9 cellular contexts compared by ENCODE assay signal in genomic region chr3:64417816-64418215, GRCh38.
DNase-seq lines count a peak whose midpoint lies in the region; ATAC-seq and TF ChIP-seq lines count a peak whose summit lies in the region.
"Had no signal": no experiment of that assay in that cellular context is flagged by ENCODE, and none has a peak within 500 bp of the region (broad histone marks: within the 10 kb centered on the region; RNA-seq: fewer than 3 reads in every experiment).

No MANE protein-coding gene starts in this region.

- H3K4me3 ChIP-seq in SK-N-SH (ENCODE audit: low read depth in 2 of 2, low read length in 1 of 2) (no peak overlapping the region), right cardiac atrium (ENCODE audit: low read length) (no peak overlapping the region)

- H3K9ac ChIP-seq in SK-N-SH, result peak overlapping the region; percentile 24; the same call in 1 of the 2 replicates

- CTCF ChIA-PET in SK-N-SH (lab: Yijun Ruan, JAX), result interaction anchor here (1.4 to 2.4 kb wide), 3 partner anchors 67 to 600 kb away, joined by 3 to 7 read pairs (median 3); no protein-coding TSS in a partner anchor

- H3K36me3 ChIP-seq in SK-N-SH (replicated peaks in 1 of 2; ENCODE audit: control insufficient read depth in 1 of 2, insufficient read depth in 2 of 2, low read length in 1 of 2), result no peaks in the 10 kb centered on the region

- DNase-seq in AG08396 (ENCODE audit: low spot score) (peak; percentile 24), HCEC 1CT (peak; percentile 39), SK-N-SH (no peak), iris pigment epithelial cell (ENCODE audit: low read depth) (peak; percentile 87), right cardiac atrium (no peak), pons (ENCODE audit: low spot score) (no peak), DMS79 (lab: John Stamatoyannopoulos, UW) (no peak)
- DNase-seq: NCI-H1694 had no signal

- peak overlapping the region; percentile 69; the same call in 1 of the 2 replicates for H2AFZ ChIP-seq in SK-N-SH (ENCODE audit: low read depth)

- intact Hi-C loops in right cardiac atrium (cut with DNase I), result no loop called here

- H3K9me2 ChIP-seq in SK-N-SH, result no peaks in the 10 kb centered on the region

- TF ChIP-seq CTCF in SK-N-SH (IDR thresholded peaks at IDR 0.05), result no peak

- peaks cover under 1 to 9% of the 10 kb centered on the region in 2 experiments; a peak in 1 of 4 replicates for H3K4me1 ChIP-seq in SK-N-SH (ENCODE audit: control insufficient read depth in 1 of 2, insufficient read depth in 2 of 2, low read depth in 1 of 2, low read length in 1 of 2)
- no peaks in the 10 kb centered on the region for H3K4me1 ChIP-seq in right cardiac atrium (ENCODE audit: control insufficient read depth, insufficient read depth, low read length)

- no peak for ATAC-seq in right cardiac atrium
- ATAC-seq in HG03469 (IDR thresholded peaks at IDR 0.05; ENCODE audit: unreplicated experiment), result no peak

- H3K27ac ChIP-seq in SK-N-SH (ENCODE audit: low read depth in 2 of 2, low read length in 1 of 2) (peak overlapping the region in 1 of 2 experiments; percentile 36; a peak in 2 of 4 replicates), right cardiac atrium (ENCODE audit: low read length) (no peak overlapping the region)

- no peaks in the 10 kb centered on the region for H4K20me1 ChIP-seq in SK-N-SH (ENCODE audit: insufficient read depth)

- POLR2A ChIA-PET in SK-N-SH (lab: Yijun Ruan, JAX), result no interaction called here

- no peak for TF ChIP-seq RAD21 in SK-N-SH (IDR thresholded peaks at IDR 0.05; ENCODE audit: low read length)

- no peak for TF ChIP-seq EP300 in SK-N-SH (IDR thresholded peaks at IDR 0.05; ENCODE audit: borderline replicate concordance in 1 of 2, low read depth in 1 of 2, low read length in 1 of 2)

- no peaks in the 10 kb centered on the region for H3K27me3 ChIP-seq in SK-N-SH (ENCODE audit: insufficient read depth)
- H3K27me3 ChIP-seq in right cardiac atrium (ENCODE audit: control insufficient read depth, insufficient read depth), result no peaks in the 10 kb centered on the region

- WGBS in SK-N-SH (ENCODE audit: low lambda C conversion rate), result 40% methylated on average over 4 of the region's 4 CpGs
- 73% methylated on average over 4 of the region's 4 CpGs for WGBS in right cardiac atrium

- H3F3A ChIP-seq in SK-N-SH (replicated peaks; ENCODE audit: insufficient read depth), result no peaks in the 10 kb centered on the region

- peak overlapping the region; percentile 28; the same call in 1 of the 2 replicates for H3K4me2 ChIP-seq in SK-N-SH

- H3K9me3 ChIP-seq in SK-N-SH, result no peaks in the 10 kb centered on the region
- H3K9me3 ChIP-seq in right cardiac atrium (ENCODE audit: control insufficient read depth, low read length), result no peaks in the 10 kb centered on the region

- no peaks in the 10 kb centered on the region for H3K79me2 ChIP-seq in SK-N-SH (ENCODE audit: insufficient read depth)

TF ChIP-seq in SK-N-SH, 30 proteins besides CTCF, POLR2A, EP300 and RAD21:
- no peak for TF ChIP-seq FOXJ3 (CRISPR knock-in tag; IDR thresholded peaks at IDR 0.05)
- TF ChIP-seq FOXM1 (IDR thresholded peaks at IDR 0.05; ENCODE audit: low read depth), result no peak
- TF ChIP-seq MEF2A (IDR thresholded peaks at IDR 0.05; ENCODE audit: borderline replicate concordance, low read depth), result no peak
- TF ChIP-seq REST (IDR thresholded peaks at IDR 0.05; ENCODE audit: low read depth, low read length), result no peak
- TF ChIP-seq MAX (IDR thresholded peaks at IDR 0.05; ENCODE audit: low read depth), result no peak
- no peak for TF ChIP-seq POLR2AphosphoS5 (IDR thresholded peaks at IDR 0.05; ENCODE audit: low read depth, low read length)
- TF ChIP-seq SIN3A (IDR thresholded peaks at IDR 0.05; ENCODE audit: borderline replicate concordance, low read depth, low read length), result no peak
- no peak for TF ChIP-seq FOSL2 (IDR thresholded peaks at IDR 0.05; ENCODE audit: borderline replicate concordance, low read depth)
- no peak for TF ChIP-seq CHD2 (IDR thresholded peaks at IDR 0.05; ENCODE audit: low read length, partially characterized antibody)
- no peak for TF ChIP-seq NFIC (IDR thresholded peaks at IDR 0.05; ENCODE audit: borderline replicate concordance)
- no peak for TF ChIP-seq RFX5 (IDR thresholded peaks at IDR 0.05; ENCODE audit: low read length)
- TF ChIP-seq TEAD4 (IDR thresholded peaks at IDR 0.05; ENCODE audit: borderline replicate concordance, insufficient read depth), result no peak
- no peak for TF ChIP-seq EZH2phosphoT487 (IDR thresholded peaks at IDR 0.05; ENCODE audit: borderline replicate concordance, low read depth)
- TF ChIP-seq YY1 (IDR thresholded peaks at IDR 0.05; ENCODE audit: low read depth), result no peak
- TF ChIP-seq NRF1 (IDR thresholded peaks at IDR 0.05; ENCODE audit: low read depth, low read length), result no peak
- TF ChIP-seq MXI1 (IDR thresholded peaks at IDR 0.05; ENCODE audit: low read depth, low read length), result no peak
- no peak for TF ChIP-seq JUND (IDR thresholded peaks at IDR 0.05)
- no peak for TF ChIP-seq TAF1 (IDR thresholded peaks at IDR 0.05; ENCODE audit: borderline replicate concordance, low read depth, low read length)

Comparison
In these comparisons a context has a peak if more than half of its experiments do, and no peak if none do; other contexts are left out.
1. DNase-seq: peak in AG08396 (single experiment), HCEC 1CT (single experiment) and iris pigment epithelial cell (single experiment); none in SK-N-SH (single experiment), right cardiac atrium (0 of 3), pons (single experiment) and DMS79 (single experiment).